Comparison of ENCODE assay signal across 14 cellular contexts in the genomic region with DNA sequence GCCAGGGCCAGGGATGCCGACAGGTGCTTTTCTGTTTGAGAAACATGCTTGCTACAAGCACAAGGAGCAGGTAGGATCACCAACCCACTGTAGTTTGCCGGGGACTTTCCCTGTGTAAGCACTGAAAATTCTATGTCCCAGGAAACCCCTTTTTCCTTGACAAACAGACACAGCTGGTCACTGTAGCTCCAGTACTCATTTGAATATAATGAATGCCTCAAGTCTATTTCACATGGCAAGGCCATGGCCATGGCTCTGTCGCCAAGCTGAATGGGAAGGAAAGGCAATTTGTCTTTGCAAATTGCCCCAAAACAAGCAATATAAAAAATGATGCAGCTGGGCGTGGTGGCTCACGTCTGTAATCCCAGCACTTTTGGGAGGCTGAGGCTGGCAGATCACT. TPM values are rescaled to one million over a fixed set of nuclear protein-coding genes. Genes with fewer than 3 reads are reported as not detected.
"Had no signal": no experiment of that assay in that cellular context is flagged by ENCODE, and none has a peak within 500 bp of the region (broad histone marks: within the 10 kb centered on the region; RNA-seq: fewer than 3 reads in every experiment).

No MANE protein-coding gene starts in this region.

- H3K4me1 ChIP-seq: adrenal gland, pancreas, transverse colon had no signal

- FAIRE-seq: pancreas, TTC549 had no signal

- H3K27me3 ChIP-seq: adrenal gland, pancreas, transverse colon had no signal

- DNase-seq: activated B cell treated with CpG ODN at 0.5 μM for 24 hours; activated CD4-positive, alpha-beta T cell treated with anti-CD3 and anti-CD28 coated beads, Interleukin-2, amount 10 ng/mL, durations not matched to agents 24 days and 14 days; activated CD8-positive, alpha-beta memory T cell treated with anti-CD3 and anti-CD28 coated beads, Interleukin-2, amount 50 U/mL, for 4 hours; activated CD8-positive, alpha-beta T cell treated with anti-CD3 and anti-CD28 coated beads, Interleukin-2, amount 10 ng/mL, durations not matched to agents 7 days and 5 days; activated effector memory CD4-positive, alpha-beta T cell treated with anti-CD3 and anti-CD28 coated beads, Interleukin-2, amount 50 U/mL, for 16 hours; activated T-cell treated with anti-CD3 and anti-CD28 coated beads, Interleukin-2, amount 50 U/mL, for 48 hours; adrenal gland; immature natural killer cell; naive B cell; pancreas; stimulated activated CD4-positive, alpha-beta T cell treated with anti-CD3 and anti-CD28 coated beads, Interleukin-4, amount 100 ng/mL, for 24 hours; stimulated activated naive CD4-positive, alpha-beta T cell; transverse colon had no signal

- H3K4me3 ChIP-seq: adrenal gland, pancreas, transverse colon had no signal

- H3K27ac ChIP-seq: adrenal gland, pancreas, transverse colon had no signal

- H3K9me3 ChIP-seq: adrenal gland, pancreas, transverse colon had no signal

- ATAC-seq: activated CD8-positive, alpha-beta T cell treated with anti-CD3 and anti-CD28 coated beads, Interleukin-2, amount 10 ng/mL, durations not matched to agents 7 days and 5 days had no signal

- H3K36me3 ChIP-seq: adrenal gland, pancreas, transverse colon had no signal

RNA-seq across cellular contexts. Expression of a gene that starts 49.6 kb away (rescaled TPM):
- total RNA-seq: activated B cell treated with CpG ODN at 0.5 μM for 24 hours had no signal
